Comparison of ENCODE assay signal across 11 cellular contexts in the genomic region with DNA sequence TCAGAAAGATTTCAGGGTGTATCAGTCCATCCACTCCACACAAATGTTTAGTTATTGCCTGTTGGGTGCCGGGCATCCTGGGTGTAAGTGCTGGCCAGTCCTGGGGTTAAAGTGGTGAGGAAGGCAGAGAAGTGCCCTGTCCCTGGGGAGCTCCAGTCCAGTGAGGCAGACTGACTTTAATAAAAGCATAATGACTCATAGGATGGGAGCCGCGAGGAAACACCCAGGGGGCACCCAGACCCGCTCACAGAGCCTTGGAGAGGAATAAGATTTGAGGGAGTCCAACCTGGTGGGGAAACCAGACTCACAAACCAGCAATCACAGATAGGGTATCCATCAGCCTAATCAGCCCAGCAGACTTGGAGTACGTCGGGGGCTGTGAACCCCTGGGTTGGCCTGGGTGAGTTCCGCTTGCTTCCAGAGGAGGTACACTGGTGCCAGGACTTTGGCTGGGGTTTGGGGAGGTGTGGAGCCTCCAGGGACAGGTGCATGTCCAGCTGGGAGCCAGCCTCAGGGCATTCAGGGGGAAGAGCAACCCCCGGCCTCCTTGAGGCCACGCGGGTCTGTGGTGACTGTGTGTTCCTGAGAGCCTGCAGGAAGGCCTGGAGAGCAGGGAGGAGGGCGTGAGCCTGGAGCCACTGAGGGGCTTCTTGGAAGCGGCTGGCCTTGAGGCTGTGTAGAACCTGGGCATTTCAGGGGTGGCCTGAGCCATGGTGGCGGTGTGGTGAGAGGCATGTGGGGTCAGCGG. TPM values are rescaled to one million over a fixed set of nuclear protein-coding genes. Genes with fewer than 3 reads are reported as not detected.
DNase-seq lines count a peak whose midpoint lies in the region; ATAC-seq, FAIRE-seq and TF ChIP-seq lines count a peak whose summit lies in the region.
"Had no signal": no experiment of that assay in that cellular context is flagged by ENCODE, and none has a peak within 500 bp of the region (broad histone marks: within the 10 kb centered on the region; RNA-seq: fewer than 3 reads in every experiment).

No MANE protein-coding gene starts in this region.

- peak overlapping the region; percentile 83 for H4K8ac ChIP-seq in trophoblast cell (ENCODE audit: low read depth, low read length)

- H2BK120ac ChIP-seq in trophoblast cell (ENCODE audit: insufficient read depth, low read length, poor library complexity), result peak overlapping the region; percentile 96

- H3K36me3 Mint-ChIP-seq in activated CD4-positive, alpha-beta memory T cell treated with anti-CD3 and anti-CD28 coated beads, Interleukin-2, amount 10 ng/mL, durations not matched to agents 7 days and 5 days (ENCODE audit: low read depth), result no peaks in the 10 kb centered on the region

- intact Hi-C loops in PC-3 (cut with micrococcal nuclease), result no loop called here
- intact Hi-C loops in esophagus muscularis mucosa (cut with DNase I), result no loop called here

- H3K36me3 ChIP-seq in PC-3 (ENCODE audit: low read depth, low read length) (no peaks in the 10 kb centered on the region), esophagus muscularis mucosa (no peaks in the 10 kb centered on the region), trophoblast cell (ENCODE audit: control insufficient read depth in 1 of 2, insufficient read depth in 2 of 2, low read length in 2 of 2) (peaks cover 0 to 3% of the 10 kb centered on the region in 2 experiments)

- 93% methylated on average over 14 of the region's 14 CpGs for WGBS in esophagus muscularis mucosa
- WGBS in trophoblast cell (ENCODE audit: extremely low coverage, insufficient coverage, insufficient read length), result no CpG with 5 or more reads among the region's 14 CpGs

- H3K27me3 ChIP-seq in PC-3 (ENCODE audit: low read length) (no peaks in the 10 kb centered on the region), esophagus muscularis mucosa (peaks cover 0 to 82% (median 18%) of the 10 kb centered on the region in 4 donors), trophoblast cell (ENCODE audit: insufficient read depth, low read length) (no peaks in the 10 kb centered on the region)

- peak overlapping the region; percentile 93 for H2AK5ac ChIP-seq in trophoblast cell (ENCODE audit: low read length)

- H3K9me2 ChIP-seq in PC-3 (replicated peaks; ENCODE audit: low read length), result no peaks in the 10 kb centered on the region

- BruUV-seq in PC-3 (replicated peaks; lab: Mats Ljungman, UMichigan), result no TSS peak

- no peak overlapping the region for H3K27ac Mint-ChIP-seq in activated CD4-positive, alpha-beta memory T cell treated with anti-CD3 and anti-CD28 coated beads, Interleukin-2, amount 10 ng/mL, durations not matched to agents 7 days and 5 days

- H3K9ac ChIP-seq in PC-3 (ENCODE audit: low read length) (peak overlapping the region; percentile 25; the same call in 1 of the 2 replicates), trophoblast cell (ENCODE audit: low read length) (peak overlapping the region; percentile 8)

- H3K79me2 ChIP-seq in PC-3 (ENCODE audit: low read length) (no peaks in the 10 kb centered on the region), trophoblast cell (ENCODE audit: control insufficient read depth, insufficient read depth, low read length, poor library complexity) (peaks cover 15% of the 10 kb centered on the region)

- peaks cover 10% of the 10 kb centered on the region for H3F3A ChIP-seq in PC-3 (ENCODE audit: low read length, unreplicated experiment)

- H4K20me1 ChIP-seq in PC-3 (ENCODE audit: low read length), result no peaks in the 10 kb centered on the region

- H3K14ac ChIP-seq in trophoblast cell (ENCODE audit: low read length), result peak overlapping the region; percentile 95

- H3K9me3 ChIP-seq in PC-3 (ENCODE audit: low read length), result no peaks in the 10 kb centered on the region
- no peaks in the 10 kb centered on the region for H3K9me3 ChIP-seq in esophagus muscularis mucosa
- no peaks in the 10 kb centered on the region for H3K9me3 ChIP-seq in trophoblast cell (ENCODE audit: insufficient read depth, low read depth, low read length)

- peak overlapping the region; percentile 71 for H3K4ac ChIP-seq in trophoblast cell (ENCODE audit: low read depth, low read length)

- peak overlapping the region; percentile 57 for H3K4me3 ChIP-seq in PC-3 (ENCODE audit: low read length)
- H3K4me3 ChIP-seq in esophagus muscularis mucosa, result peak overlapping the region in 2 of 4 donors; percentile 12 to 23
- H3K4me3 ChIP-seq in trophoblast cell (ENCODE audit: low read depth, low read length), result no peak overlapping the region

- H3K27ac ChIP-seq in PC-3 (ENCODE audit: low read length) (peak overlapping the region; percentile 81), esophagus muscularis mucosa (replicated peaks in 1 of 4) (peak overlapping the region; percentile 61 to 91 (median 82)), trophoblast cell (ENCODE audit: low read depth, low read length) (peak overlapping the region; percentile 97)

- TF ChIP-seq CTCF in PC-3 (conservative IDR thresholded peaks at IDR 0.05; ENCODE audit: low read depth, low read length), result no peak
- TF ChIP-seq CTCF in esophagus muscularis mucosa (IDR thresholded peaks at IDR 0.05), result no peak

- no peak overlapping the region for H3K23ac ChIP-seq in trophoblast cell (ENCODE audit: low read length)

- POLR2A ChIA-PET in PC-3 (lab: Charles Lee; ENCODE audit: unreplicated experiment), result no interaction called here
- POLR2A ChIA-PET in activated CD4-positive, alpha-beta memory T cell treated with anti-CD3 and anti-CD28 coated beads, Interleukin-2, amount 10 ng/mL, durations not matched to agents 7 days and 5 days (lab: Charles Lee), result no interaction called here

- TF ChIP-seq EP300 in esophagus muscularis mucosa (IDR thresholded peaks at IDR 0.05), result no peak

- FAIRE-seq in GM12891 (lab: Jason Lieb, UNC), result no peak

- H3K27me3 Mint-ChIP-seq in activated CD4-positive, alpha-beta memory T cell treated with anti-CD3 and anti-CD28 coated beads, Interleukin-2, amount 10 ng/mL, durations not matched to agents 7 days and 5 days, result peaks cover 49% of the 10 kb centered on the region

- no peak for TF ChIP-seq POLR2A in esophagus muscularis mucosa (IDR thresholded peaks at IDR 0.05; ENCODE audit: low read depth)
- TF ChIP-seq POLR2A in GM12891 (IDR thresholded peaks at IDR 0.05; ENCODE audit: low read depth, low read length), result no peak

- H3K9me3 Mint-ChIP-seq in activated CD4-positive, alpha-beta memory T cell treated with anti-CD3 and anti-CD28 coated beads, Interleukin-2, amount 10 ng/mL, durations not matched to agents 7 days and 5 days, result no peaks in the 10 kb centered on the region

- H3K4me3 Mint-ChIP-seq in activated CD4-positive, alpha-beta memory T cell treated with anti-CD3 and anti-CD28 coated beads, Interleukin-2, amount 10 ng/mL, durations not matched to agents 7 days and 5 days, result no peak overlapping the region

- peak; percentile 66 for DNase-seq in COLO829 (ENCODE audit: low spot score)
- DNase-seq in PC-3, result peak; percentile 74
- no peak for DNase-seq in esophagus muscularis mucosa (ENCODE audit: extremely low spot score)
- no peak for DNase-seq in trophoblast cell
- no peak for DNase-seq in ureter (ENCODE audit: low spot score)
- no peak for DNase-seq in activated CD4-positive, alpha-beta memory T cell treated with anti-CD3 and anti-CD28 coated beads, Interleukin-2, amount 10 ng/mL, durations not matched to agents 7 days and 5 days
- DNase-seq in GM12891 (ENCODE audit: insufficient read length, low spot score), result no peak
- no peak for DNase-seq in NCI-H1694 (lab: John Stamatoyannopoulos, UW)
- DNase-seq: activated effector memory CD4-positive, alpha-beta T cell treated with anti-CD3 and anti-CD28 coated beads, Interleukin-2, amount 50 U/mL, for 16 hours; stimulated activated CD4-positive, alpha-beta T cell treated with anti-CD3 and anti-CD28 coated beads, Interleukin-4, amount 100 ng/mL, for 1 hour had no signal

- CTCF ChIA-PET in PC-3 (lab: Charles Lee), result interaction anchor here (1.4 kb wide), 1 partner anchor 31 kb away, joined by 17 read pairs; no protein-coding TSS in a partner anchor
- CTCF ChIA-PET in activated CD4-positive, alpha-beta memory T cell treated with anti-CD3 and anti-CD28 coated beads, Interleukin-2, amount 10 ng/mL, durations not matched to agents 7 days and 5 days (lab: Charles Lee), result no interaction called here

- peaks cover 34% of the 10 kb centered on the region for H3K4me1 ChIP-seq in PC-3 (ENCODE audit: insufficient read depth, low read length)
- H3K4me1 ChIP-seq in esophagus muscularis mucosa, result peaks cover 71 to 94% (median 81%) of the 10 kb centered on the region in 4 donors
- peaks cover 47 to 49% of the 10 kb centered on the region in 2 experiments for H3K4me1 ChIP-seq in trophoblast cell (ENCODE audit: control insufficient read depth in 1 of 2, insufficient read depth in 2 of 2, low read length in 2 of 2)

- peak overlapping the region; percentile 97 for H2BK12ac ChIP-seq in trophoblast cell (ENCODE audit: low read length)

- peak overlapping the region; percentile 97 for H4K91ac ChIP-seq in trophoblast cell (ENCODE audit: low read depth, low read length)

- H2AFZ ChIP-seq in PC-3 (ENCODE audit: low read length), result peak overlapping the region; percentile 27; the same call in 1 of the 2 replicates
- peak overlapping the region; percentile 26 for H2AFZ ChIP-seq in trophoblast cell (ENCODE audit: insufficient read depth, low read length, poor library complexity)

- ATAC-seq in PC-3, result peak; percentile 57

- peak overlapping the region; percentile 1 for H4K12ac ChIP-seq in trophoblast cell (ENCODE audit: low read depth, low read length)

- H2BK5ac ChIP-seq in trophoblast cell (ENCODE audit: low read depth, low read length, poor library complexity), result peak overlapping the region; percentile 94

- peaks cover 48% of the 10 kb centered on the region for H3K79me1 ChIP-seq in trophoblast cell (ENCODE audit: low read length)

- H3K4me1 Mint-ChIP-seq in activated CD4-positive, alpha-beta memory T cell treated with anti-CD3 and anti-CD28 coated beads, Interleukin-2, amount 10 ng/mL, durations not matched to agents 7 days and 5 days, result peaks cover 25% of the 10 kb centered on the region

- H3K4me2 ChIP-seq in PC-3 (ENCODE audit: low read length) (peak overlapping the region; percentile 89), trophoblast cell (ENCODE audit: low read length) (peak overlapping the region; percentile 43)

- H3K18ac ChIP-seq in trophoblast cell (ENCODE audit: low read length), result peak overlapping the region; percentile 88

RNA-seq across cellular contexts. Expression of a gene that starts 3.7 kb away (rescaled TPM):
- 10.3 and 11.9 TPM in 2 replicates for total RNA-seq in PC-3 (2014; rRNA removed)
- total RNA-seq in esophagus muscularis mucosa, result 10 to 100 TPM in 2 of 4 donors, 1 to 10 TPM in 2; 6.1 to 13.6 (median 10.9) TPM
- 16.1 and 16.6 TPM in 2 replicates for polyA plus RNA-seq in trophoblast cell (2013)
- total RNA-seq in ureter, result 10.0 TPM
- under 1 TPM in 1 of 2 experiments, not detected in 1; 0.05 TPM for total RNA-seq in activated CD4-positive, alpha-beta memory T cell treated with anti-CD3 and anti-CD28 coated beads, Interleukin-2, amount 10 ng/mL, durations not matched to agents 7 days and 5 days
- polyA plus RNA-seq in GM12891 (2012; ENCODE audit: low read depth, missing spikeins), result not detected
- total RNA-seq: SK-MEL-5 had no signal

RNA-seq across cellular contexts. Expression of a gene that starts 23.2 kb away (rescaled TPM):
- total RNA-seq in PC-3 (2014; rRNA removed) (0.11 TPM in 1 of 2 replicates, not detected in the other), esophagus muscularis mucosa (not detected), ureter (not detected)
- 0.04 and 0.16 TPM in 2 replicates for polyA plus RNA-seq in trophoblast cell (2013)
- total RNA-seq in activated CD4-positive, alpha-beta memory T cell treated with anti-CD3 and anti-CD28 coated beads, Interleukin-2, amount 10 ng/mL, durations not matched to agents 7 days and 5 days, result not detected
- polyA plus RNA-seq in GM12891 (2012; ENCODE audit: low read depth, missing spikeins), result not detected
- total RNA-seq: SK-MEL-5 had no signal

RNA-seq across cellular contexts. Expression of a gene that starts 36.6 kb away (rescaled TPM):
- total RNA-seq in PC-3 (2014; rRNA removed), result 0.15 and 0.40 TPM in 2 replicates
- 1 to 10 TPM in 3 of 4 donors, under 1 TPM in 1; 0.58 to 2.5 (median 1.8) TPM for total RNA-seq in esophagus muscularis mucosa
- 0.29 and 0.45 TPM in 2 replicates for polyA plus RNA-seq in trophoblast cell (2013)
- total RNA-seq in ureter, result 1.7 TPM
- 1 to 10 TPM; 1.6 to 1.8 TPM for total RNA-seq in activated CD4-positive, alpha-beta memory T cell treated with anti-CD3 and anti-CD28 coated beads, Interleukin-2, amount 10 ng/mL, durations not matched to agents 7 days and 5 days
- polyA plus RNA-seq in GM12891 (2012; ENCODE audit: low read depth, missing spikeins), result not detected

RNA-seq across cellular contexts. Expression of a gene that starts 38.3 kb away (rescaled TPM):
- total RNA-seq in PC-3 (2014; rRNA removed), result not detected in 2 replicates
- not detected for total RNA-seq in esophagus muscularis mucosa
- under 0.01 and 0.01 TPM in 2 replicates for polyA plus RNA-seq in trophoblast cell (2013)
- 0.13 TPM for total RNA-seq in ureter
- total RNA-seq in activated CD4-positive, alpha-beta memory T cell treated with anti-CD3 and anti-CD28 coated beads, Interleukin-2, amount 10 ng/mL, durations not matched to agents 7 days and 5 days, result under 1 TPM; 0.08 to 0.13 TPM
- polyA plus RNA-seq in GM12891 (2012; ENCODE audit: low read depth, missing spikeins), result not detected
- total RNA-seq: SK-MEL-5 had no signal

Comparison
In these comparisons a context has a peak if more than half of its experiments do, and no peak if none do; other contexts are left out.
1. DNase-seq: peak in COLO829 (single experiment) and PC-3 (single experiment); none in esophagus muscularis mucosa (single experiment), trophoblast cell (0 of 2), ureter (single experiment), activated CD4-positive, alpha-beta memory T cell treated with anti-CD3 and anti-CD28 coated beads, Interleukin-2, amount 10 ng/mL, durations not matched to agents 7 days and 5 days (single experiment), GM12891 (single experiment) and NCI-H1694 (single experiment).
2. Peak in every context shown above with its lines, with median percentiles within 50 percentile points of each other: H3K27ac ChIP-seq.